In the genomic region with DNA sequence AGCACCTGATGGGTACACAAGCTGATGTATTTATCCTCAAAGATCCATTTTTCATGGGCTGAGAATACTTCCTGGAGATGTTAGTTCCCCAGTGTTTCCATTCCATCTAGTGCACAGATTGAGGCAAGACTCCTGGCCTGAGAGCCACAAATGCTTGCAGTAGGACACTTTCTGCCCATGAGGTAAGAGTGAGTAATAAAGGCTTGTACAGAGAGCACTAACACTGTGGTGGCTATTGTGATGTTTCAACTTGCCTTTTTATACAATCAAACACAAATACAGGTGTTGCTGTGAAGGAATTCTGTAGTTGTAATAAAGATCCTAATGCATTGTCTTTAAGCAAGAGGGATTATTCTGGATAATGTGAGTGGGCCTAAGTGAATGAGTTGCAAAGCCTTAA, we compare ENCODE assay signal across 29 cellular contexts.
"Had no signal": no experiment of that assay in that cellular context is flagged by ENCODE, and none has a peak within 500 bp of the region (broad histone marks: within the 10 kb centered on the region; RNA-seq: fewer than 3 reads in every experiment).

No MANE protein-coding gene starts in this region.

- H3K27ac Mint-ChIP-seq: mesothelial cell of epicardium; natural killer cell; neural progenitor cell; stimulated activated memory B cell treated with anti-CD40 and anti-IgM and Interleukin-4, amounts not matched to agents 10 μg/mL and 1 μg/mL and 100 μg/mL, for 72 hours; stimulated activated naive CD8-positive, alpha-beta T cell treated with anti-CD3 and anti-CD28 coated beads, Interleukin-15, amount 100 ng/mL, for 72 hours; type B pancreatic cell had no signal

- H2AFZ ChIP-seq: neural progenitor cell, parathyroid adenoma had no signal

- H3K36me3 ChIP-seq: left lung, lower lobe of right lung, neural progenitor cell, neutrophil, right atrium auricular region, right lobe of liver, tibial nerve, uterus had no signal

- H3K27ac ChIP-seq: left lung, lower lobe of right lung, neural progenitor cell, neutrophil, parathyroid adenoma, psoas muscle, right atrium auricular region, right lobe of liver, tibial nerve had no signal

- H3K4me3 ChIP-seq: left lung, lower lobe of right lung, neural progenitor cell, psoas muscle, right atrium auricular region, right lobe of liver, smooth muscle cell, tibial nerve, uterus had no signal

- DNase-seq: islet precursor cell; kidney glomerular epithelial cell; left colon; left lung; lower lobe of right lung; mesendoderm; naive B cell; natural killer cell; nephron progenitor cell; occipital lobe; psoas muscle; right lobe of liver; stimulated activated CD4-positive, alpha-beta T cell treated with anti-CD3 and anti-CD28 coated beads, Interleukin-1b, Interleukin-23, amount 100 ng/mL, for 48 hours; stimulated activated CD4-positive, alpha-beta T cell treated with anti-CD3 and anti-CD28 coated beads, Interleukin-2, amount 100 ng/mL, for 48 hours; stimulated activated CD4-positive, alpha-beta T cell treated with anti-CD3 and anti-CD28 coated beads, Interleukin-4, amount 100 ng/mL, for 4 hours; stimulated activated CD8-positive, alpha-beta memory T cell treated with anti-CD3 and anti-CD28 coated beads, Interleukin-4, amount 100 ng/mL, for 48 hours; stimulated activated naive CD4-positive, alpha-beta T cell treated with Interleukin-2 at 50 U/mL for 16 hours; stimulated activated naive CD8-positive, alpha-beta T cell treated with anti-CD3 and anti-CD28 coated beads, Interleukin-15, amount 100 ng/mL, for 72 hours; substantia nigra; uterus had no signal

- H3K79me2 ChIP-seq: parathyroid adenoma had no signal

- H3K36me3 Mint-ChIP-seq: naive B cell; natural killer cell; neural progenitor cell; stimulated activated memory B cell treated with anti-CD40 and anti-IgM and Interleukin-4, amounts not matched to agents 10 μg/mL and 1 μg/mL and 100 μg/mL, for 72 hours; type B pancreatic cell had no signal

- H3K27me3 ChIP-seq: left lung, neural progenitor cell, neutrophil, right atrium auricular region, right lobe of liver, tibial nerve, uterus had no signal

- ATAC-seq: left colon; left lung; lower lobe of right lung; natural killer cell; psoas muscle; right lobe of liver; stimulated activated memory B cell treated with anti-CD40 and anti-IgM and Interleukin-4, amounts not matched to agents 10 μg/mL and 1 μg/mL and 100 μg/mL, for 72 hours; stimulated activated naive CD8-positive, alpha-beta T cell treated with anti-CD3 and anti-CD28 coated beads, Interleukin-15, amount 100 ng/mL, for 72 hours had no signal

- H3K4me1 Mint-ChIP-seq: naive B cell; natural killer cell; neural progenitor cell; stimulated activated memory B cell treated with anti-CD40 and anti-IgM and Interleukin-4, amounts not matched to agents 10 μg/mL and 1 μg/mL and 100 μg/mL, for 72 hours; stimulated activated naive CD8-positive, alpha-beta T cell treated with anti-CD3 and anti-CD28 coated beads, Interleukin-15, amount 100 ng/mL, for 72 hours had no signal

- H3K9me3 Mint-ChIP-seq: neural progenitor cell had no signal

- H3K9me3 ChIP-seq: lower lobe of right lung, neutrophil, psoas muscle, right atrium auricular region, right lobe of liver, uterus had no signal

- H3K4me2 ChIP-seq: neural progenitor cell, smooth muscle cell had no signal

- H3K9ac ChIP-seq: neural progenitor cell, parathyroid adenoma had no signal

- H3K27me3 Mint-ChIP-seq: naive B cell; stimulated activated memory B cell treated with anti-CD40 and anti-IgM and Interleukin-4, amounts not matched to agents 10 μg/mL and 1 μg/mL and 100 μg/mL, for 72 hours; stimulated activated naive CD8-positive, alpha-beta T cell treated with anti-CD3 and anti-CD28 coated beads, Interleukin-15, amount 100 ng/mL, for 72 hours; type B pancreatic cell had no signal

- H3K4me1 ChIP-seq: left lung, lower lobe of right lung, neural progenitor cell, parathyroid adenoma, psoas muscle, right lobe of liver, tibial nerve, uterus had no signal

- H3K4me3 Mint-ChIP-seq: mesothelial cell of epicardium; naive B cell; natural killer cell; nephron progenitor cell; neural progenitor cell; stimulated activated memory B cell treated with anti-CD40 and anti-IgM and Interleukin-4, amounts not matched to agents 10 μg/mL and 1 μg/mL and 100 μg/mL, for 72 hours; stimulated activated naive CD8-positive, alpha-beta T cell treated with anti-CD3 and anti-CD28 coated beads, Interleukin-15, amount 100 ng/mL, for 72 hours; type B pancreatic cell had no signal
